Comparison of ENCODE assay signal across 8 cellular contexts in the genomic region with DNA sequence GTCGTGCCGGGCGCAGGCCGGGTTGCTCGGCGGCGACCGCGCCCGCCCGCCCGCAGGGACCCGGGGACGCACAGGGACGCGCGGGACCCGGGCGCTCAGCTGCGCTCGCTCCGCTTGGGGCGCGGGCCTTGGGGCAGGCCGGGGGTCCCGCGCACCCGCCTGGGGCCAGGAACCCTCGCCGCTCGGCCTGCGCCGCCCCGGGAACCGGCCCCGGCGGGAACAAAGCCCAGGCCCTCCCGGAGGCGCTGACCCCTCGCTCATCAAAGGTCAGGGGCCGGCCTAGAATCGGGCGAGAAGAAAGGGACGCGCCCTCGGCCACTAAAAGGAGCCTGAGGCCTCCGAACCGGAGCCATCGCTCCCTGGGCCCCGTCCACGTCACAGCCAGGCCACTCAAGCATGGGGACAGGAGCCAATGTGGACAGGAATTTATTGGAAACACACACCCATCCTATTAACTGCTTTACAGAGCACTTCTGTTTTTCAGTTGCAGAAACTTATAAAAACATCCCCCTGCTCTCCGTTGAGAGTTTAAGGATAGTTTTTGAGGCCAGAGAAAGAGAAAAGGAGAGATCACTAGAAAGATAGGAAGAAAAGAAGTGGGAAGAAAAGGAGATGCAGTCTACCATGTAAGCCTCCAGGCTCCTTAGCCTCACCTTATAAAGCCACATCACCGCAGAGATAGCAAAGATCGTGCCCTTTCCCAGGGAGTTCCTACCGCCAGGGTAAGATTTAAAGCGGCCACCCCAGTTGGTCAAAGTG. TPM values are rescaled to one million over a fixed set of nuclear protein-coding genes. Genes with fewer than 3 reads are reported as not detected.
DNase-seq lines count a peak whose midpoint lies in the region; TF ChIP-seq lines count a peak whose summit lies in the region.

No MANE protein-coding gene starts in this region.

- peak overlapping the region; percentile 64 to 95 (median 81) for H3K9ac ChIP-seq in BLaER1 treated with 17β-estradiol and CSF1 and Interleukin-3, amounts not matched to agents 10 nM and 100 nM
- H3K9ac ChIP-seq in SK-N-SH (peak overlapping the region; percentile 86), rectal smooth muscle tissue (ENCODE audit: low read length) (peak overlapping the region; percentile 35)

- no peak for TF ChIP-seq EP300 in SK-N-SH (IDR thresholded peaks at IDR 0.05; ENCODE audit: borderline replicate concordance in 1 of 2, low read depth in 1 of 2, low read length in 1 of 2)

- peaks cover 0 to 78% (median 20%) of the 10 kb centered on the region in 11 experiments; a peak in 14 of 22 replicates for H4K20me1 ChIP-seq in BLaER1 treated with 17β-estradiol and CSF1 and Interleukin-3, amounts not matched to agents 10 nM and 100 nM
- peaks cover 6% of the 10 kb centered on the region for H4K20me1 ChIP-seq in SK-N-SH (ENCODE audit: insufficient read depth)

- WGBS in SK-N-SH (ENCODE audit: low lambda C conversion rate) = 20% methylated on average over 10 of the region's 56 CpGs

- peaks cover 14 to 93% (median 19%) of the 10 kb centered on the region in 10 experiments for H3K4me1 ChIP-seq in BLaER1 treated with 17β-estradiol and CSF1 and Interleukin-3, amounts not matched to agents 10 nM and 100 nM
- H3K4me1 ChIP-seq in SK-N-SH (ENCODE audit: control insufficient read depth in 1 of 2, insufficient read depth in 2 of 2, low read depth in 1 of 2, low read length in 1 of 2) = peaks cover 68 to 76% of the 10 kb centered on the region in 2 experiments
- H3K4me1 ChIP-seq in cardiac muscle cell (ENCODE audit: low read depth) = peaks cover 65% of the 10 kb centered on the region
- peaks cover 52% of the 10 kb centered on the region for H3K4me1 ChIP-seq in rectal smooth muscle tissue (ENCODE audit: control insufficient read depth, insufficient read depth, low read length)

- TF ChIP-seq CTCF in SK-N-SH (IDR thresholded peaks at IDR 0.05) (no peak), cardiac muscle cell (IDR thresholded peaks at IDR 0.05; ENCODE audit: low read depth, low read length) (no peak)

- H3K4me2 ChIP-seq in BLaER1 treated with 17β-estradiol and CSF1 and Interleukin-3, amounts not matched to agents 10 nM and 100 nM = peak overlapping the region; percentile 93 to 99 (median 98)
- H3K4me2 ChIP-seq in SK-N-SH = peak overlapping the region; percentile 96

- peaks cover 34 to 100% (median 90%) of the 10 kb centered on the region in 11 experiments for H3K27me3 ChIP-seq in BLaER1 treated with 17β-estradiol and CSF1 and Interleukin-3, amounts not matched to agents 10 nM and 100 nM
- peaks cover 72% of the 10 kb centered on the region for H3K27me3 ChIP-seq in H7 (ENCODE audit: control insufficient read depth, insufficient read depth, low read length)
- H3K27me3 ChIP-seq in SK-N-SH (ENCODE audit: insufficient read depth) = no peaks in the 10 kb centered on the region
- H3K27me3 ChIP-seq in cardiac muscle cell = peaks cover 30% of the 10 kb centered on the region
- no peaks in the 10 kb centered on the region for H3K27me3 ChIP-seq in rectal smooth muscle tissue (ENCODE audit: control insufficient read depth, insufficient read depth, low read length)

- peak overlapping the region; percentile 61 to 81 (median 70) for H3K4me3 ChIP-seq in BLaER1 treated with 17β-estradiol and CSF1 and Interleukin-3, amounts not matched to agents 10 nM and 100 nM
- peak overlapping the region; percentile 60 for H3K4me3 ChIP-seq in H7 (ENCODE audit: insufficient read depth, low read depth, low read length)
- H3K4me3 ChIP-seq in SK-N-SH (ENCODE audit: low read depth in 2 of 2, low read length in 1 of 2) = peak overlapping the region; percentile 68
- H3K4me3 ChIP-seq in cardiac muscle cell = peak overlapping the region; percentile 91
- H3K4me3 ChIP-seq in rectal smooth muscle tissue (ENCODE audit: low read length) = peak overlapping the region; percentile 47

- H2AFZ ChIP-seq in SK-N-SH (ENCODE audit: low read depth) = no peak overlapping the region

- H3K9me2 ChIP-seq in SK-N-SH = no peaks in the 10 kb centered on the region

- H3K36me3 ChIP-seq in BLaER1 treated with 17β-estradiol and CSF1 and Interleukin-3, amounts not matched to agents 10 nM and 100 nM = no peaks in the 10 kb centered on the region
- H3K36me3 ChIP-seq in H7 (replicated peaks; ENCODE audit: control insufficient read depth, insufficient read depth, low read length) (no peaks in the 10 kb centered on the region), SK-N-SH (replicated peaks in 1 of 2; ENCODE audit: control insufficient read depth in 1 of 2, insufficient read depth in 2 of 2, low read length in 1 of 2) (no peaks in the 10 kb centered on the region), cardiac muscle cell (no peaks in the 10 kb centered on the region), rectal smooth muscle tissue (ENCODE audit: control insufficient read depth, insufficient read depth, low read length) (no peaks in the 10 kb centered on the region)

- POLR2A ChIA-PET in SK-N-SH (lab: Yijun Ruan, JAX) = no interaction called here

- H3F3A ChIP-seq in SK-N-SH (replicated peaks; ENCODE audit: insufficient read depth) = peaks cover 9% of the 10 kb centered on the region

- DNase-seq in H7 = peak; percentile 56
- DNase-seq in SK-N-SH = peak; percentile 73
- peak; percentile 24 to 62 for DNase-seq in cardiac muscle cell (ENCODE audit: low read depth in 1 of 2, low spot score in 1 of 2)
- no peak for DNase-seq in activated gamma-delta T cell treated with Interleukin-2 at 50 U/mL for 16 hours
- no peak for DNase-seq in activated CD4-positive, alpha-beta T cell treated with anti-CD3 and anti-CD28 coated beads for 1 hour
- no peak for DNase-seq in SIG-M5 (lab: John Stamatoyannopoulos, UW)

- H3K27ac ChIP-seq in BLaER1 treated with 17β-estradiol and CSF1 and Interleukin-3, amounts not matched to agents 10 nM and 100 nM = peak overlapping the region; percentile 44 to 92 (median 71); a peak in 21 of 22 replicates
- peak overlapping the region; percentile 66 to 90 for H3K27ac ChIP-seq in SK-N-SH (ENCODE audit: low read depth in 2 of 2, low read length in 1 of 2)
- H3K27ac ChIP-seq in cardiac muscle cell = peak overlapping the region; percentile 93
- peak overlapping the region; percentile 86 for H3K27ac ChIP-seq in rectal smooth muscle tissue (ENCODE audit: low read depth, low read length)

- no peaks in the 10 kb centered on the region for H3K9me3 ChIP-seq in BLaER1 treated with 17β-estradiol and CSF1 and Interleukin-3, amounts not matched to agents 10 nM and 100 nM (replicated peaks in 1 of 11)
- no peaks in the 10 kb centered on the region for H3K9me3 ChIP-seq in SK-N-SH
- H3K9me3 ChIP-seq in cardiac muscle cell (ENCODE audit: low read depth) = no peaks in the 10 kb centered on the region

- no peak for TF ChIP-seq RAD21 in SK-N-SH (IDR thresholded peaks at IDR 0.05; ENCODE audit: low read length)

- H3K79me2 ChIP-seq in SK-N-SH (ENCODE audit: insufficient read depth) = peaks cover 96% of the 10 kb centered on the region

- CTCF ChIA-PET in SK-N-SH (lab: Yijun Ruan, JAX) = interaction anchor here (1.6 to 2.5 kb wide), 2 partner anchors 12 to 216 kb away, joined by 4 to 10 read pairs; no protein-coding TSS in a partner anchor

TF ChIP-seq in SK-N-SH, 30 proteins besides CTCF, POLR2A, EP300 and RAD21:
- TF ChIP-seq SMC3 (IDR thresholded peaks at IDR 0.05; ENCODE audit: low read depth, low read length) (peak; percentile 21), TCF12 (IDR thresholded peaks at IDR 0.05) (no peak), EZH2phosphoT487 (IDR thresholded peaks at IDR 0.05; ENCODE audit: borderline replicate concordance, low read depth) (no peak), MXI1 (IDR thresholded peaks at IDR 0.05; ENCODE audit: low read depth, low read length) (peak; percentile 27; the same call in 1 of the 2 replicates), MEF2A (IDR thresholded peaks at IDR 0.05; ENCODE audit: borderline replicate concordance, low read depth) (no peak), MAX (IDR thresholded peaks at IDR 0.05; ENCODE audit: low read depth) (0 out of 2 replicates have a peak, but pooled peaks have one; percentile 28), GABPA (IDR thresholded peaks at IDR 0.05; ENCODE audit: low read depth) (no peak), NFIC (IDR thresholded peaks at IDR 0.05; ENCODE audit: borderline replicate concordance) (no peak), RXRA (IDR thresholded peaks at IDR 0.05; ENCODE audit: borderline replicate concordance, low read depth) (no peak), NRF1 (IDR thresholded peaks at IDR 0.05; ENCODE audit: low read depth, low read length) (no peak), USF1 (IDR thresholded peaks at IDR 0.05; ENCODE audit: borderline replicate concordance, low read depth) (no peak), FOXM1 (IDR thresholded peaks at IDR 0.05; ENCODE audit: low read depth) (no peak), FOXJ3 (CRISPR knock-in tag; IDR thresholded peaks at IDR 0.05) (no peak)

RNA-seq across cellular contexts. Expression of gene ZFHX3, which starts 0.5 kb away (rescaled TPM):
- 1.2 and 1.3 TPM in 2 replicates for total RNA-seq in H7 (2014; rRNA removed; shearing (Covaris generic))
- polyA plus RNA-seq in SK-N-SH (2012; rRNA removed) = 1.9 and 2.0 TPM in 2 replicates
- polyA plus RNA-seq in SK-N-SH (2012; cell fraction: cytosol; rRNA removed) = 1.9 and 2.0 TPM in 2 replicates
- 4.1 and 5.0 TPM in 2 replicates for polyA plus RNA-seq in SK-N-SH (2012; cell fraction: nucleus; rRNA removed)
- total RNA-seq in cardiac muscle cell = 6.6 and 12.2 TPM in 2 replicates
- 6.7 and 8.4 TPM in 2 replicates for polyA plus RNA-seq in cardiac muscle cell

Comparison
In these comparisons a context has a peak if more than half of its experiments do, and no peak if none do; other contexts are left out.
1. H3K9ac ChIP-seq: peak in every context shown above with its lines; median percentile 86 in SK-N-SH; 81 in BLaER1 treated with 17β-estradiol and CSF1 and Interleukin-3, amounts not matched to agents 10 nM and 100 nM; 35 in rectal smooth muscle tissue.
2. DNase-seq: peak in H7 (single experiment), SK-N-SH (single experiment) and cardiac muscle cell (2 of 2); none in activated gamma-delta T cell treated with Interleukin-2 at 50 U/mL for 16 hours (single experiment), activated CD4-positive, alpha-beta T cell treated with anti-CD3 and anti-CD28 coated beads for 1 hour (single experiment) and SIG-M5 (single experiment).
3. Peak in every context shown above with its lines, with median percentiles within 50 percentile points of each other: H3K27ac ChIP-seq and H3K4me3 ChIP-seq.